ENCODE assay signal across 11 cellular contexts in the genomic region with DNA sequence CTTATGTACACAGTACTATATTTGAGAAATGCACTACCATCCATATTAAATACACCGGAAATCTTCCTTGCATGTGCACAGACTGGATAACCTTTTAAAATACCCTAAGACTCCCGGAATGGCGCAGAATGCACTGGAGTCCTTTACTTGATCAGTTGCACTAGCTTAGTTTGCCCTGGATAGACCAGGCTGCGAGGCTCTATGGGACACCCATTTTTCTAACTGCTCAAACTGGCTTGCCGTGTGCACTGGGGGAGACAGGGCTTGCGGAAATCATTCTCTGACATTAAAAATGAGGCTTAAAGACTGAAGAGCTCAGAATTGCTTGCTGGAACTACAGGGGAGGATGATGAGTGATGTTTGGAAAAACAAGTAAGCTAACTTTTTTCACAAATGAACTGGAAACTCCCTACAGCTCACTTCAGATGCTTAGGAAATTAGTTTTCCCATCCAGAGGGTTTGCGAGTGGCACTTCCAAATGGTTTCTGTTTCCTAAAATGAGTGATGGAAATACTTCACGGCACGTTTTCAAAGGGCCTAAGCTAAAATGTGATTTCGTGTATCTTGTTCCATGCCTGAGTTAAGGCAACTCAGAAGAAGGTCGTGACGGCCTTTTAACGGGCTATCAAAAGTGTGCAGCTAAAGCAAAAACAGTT. TPM values are rescaled to one million over a fixed set of nuclear protein-coding genes. Genes with fewer than 3 reads are reported as not detected.
DNase-seq lines count a peak whose midpoint lies in the region; TF ChIP-seq lines count a peak whose summit lies in the region.
"Had no signal": no experiment of that assay in that cellular context is flagged by ENCODE, and none has a peak within 500 bp of the region (broad histone marks: within the 10 kb centered on the region; RNA-seq: fewer than 3 reads in every experiment).

No MANE protein-coding gene starts in this region.

- H3K4me2 ChIP-seq in GM23248 (ENCODE audit: unreplicated experiment), result no peak overlapping the region

- peak overlapping the region; percentile 87 to 97 (median 94) for H3K27ac ChIP-seq in spleen
- H3K27ac ChIP-seq in GM23248, result no peak overlapping the region
- H3K27ac ChIP-seq: 22Rv1, cardiac muscle cell had no signal

- peak overlapping the region; percentile 92 for H3K27ac Mint-ChIP-seq in T-helper 2 cell treated with Interferon-gamma antibody and Interleukin-4, amounts not matched to agents 5 μg/mL and 100 μg/mL, for 36 hours
- peak overlapping the region; percentile 95 for H3K27ac Mint-ChIP-seq in activated T-helper 2 cell treated with anti-CD3 and anti-CD28 coated beads, Interferon-gamma antibody, Interleukin-2, Interleukin-4, amounts not matched to agents 10 μg/mL and 5 μg/mL and 100 μg/mL, durations not matched to agents 14 hours and 24 hours and 36 hours
- H3K27ac Mint-ChIP-seq in immature natural killer cell, result peak overlapping the region; percentile 80 to 92 (median 90)

- no peaks in the 10 kb centered on the region for H3K27me3 ChIP-seq in spleen (replicated peaks in 1 of 7)
- H3K27me3 ChIP-seq in GM23248 (replicated peaks; ENCODE audit: insufficient read depth), result no peaks in the 10 kb centered on the region
- H3K27me3 ChIP-seq: cardiac muscle cell had no signal

- 65 to 80% (median 71%) methylated on average over 13 of the region's 13 CpGs for WGBS in spleen, 5 donors
- 78 to 81% methylated on average over 13 of the region's 13 CpGs for WGBS in GM23248 (ENCODE audit: low coverage in 1 of 2, low lambda C conversion rate in 2 of 2, missing lambda C conversion rate in 2 of 2), 2 experiments

- intact Hi-C loops in activated T-helper 2 cell treated with anti-CD3 and anti-CD28 coated beads, Interferon-gamma antibody, Interleukin-2, Interleukin-4, amounts not matched to agents 10 μg/mL and 5 μg/mL and 100 μg/mL, durations not matched to agents 14 hours and 24 hours and 36 hours (cut with micrococcal nuclease), result loop anchor here (2.0 to 5.0 kb wide), 5 partner anchors 93 to 351 kb away; no protein-coding TSS in a partner anchor
- intact Hi-C loops in spleen (cut with DNase I; ENCODE audit: low total_unique reads), result no loop called here

- H3K27me3 Mint-ChIP-seq in T-helper 2 cell treated with Interferon-gamma antibody and Interleukin-4, amounts not matched to agents 5 μg/mL and 100 μg/mL, for 36 hours (ENCODE audit: low read depth), result no peaks in the 10 kb centered on the region
- no peaks in the 10 kb centered on the region for H3K27me3 Mint-ChIP-seq in activated T-helper 2 cell treated with anti-CD3 and anti-CD28 coated beads, Interferon-gamma antibody, Interleukin-2, Interleukin-4, amounts not matched to agents 10 μg/mL and 5 μg/mL and 100 μg/mL, durations not matched to agents 14 hours and 24 hours and 36 hours (ENCODE audit: low read depth)
- peaks cover 4 to 9% (median 6%) of the 10 kb centered on the region in 3 donors for H3K27me3 Mint-ChIP-seq in immature natural killer cell (ENCODE audit: low read depth in 3 of 3)

- H4K20me1 ChIP-seq in GM23248 (ENCODE audit: insufficient read depth), result peaks cover 7% of the 10 kb centered on the region; the same call in 1 of the 2 replicates

- no peak for DNase-seq in T-helper 2 cell treated with Interferon-gamma antibody and Interleukin-4, amounts not matched to agents 5 μg/mL and 100 μg/mL, for 36 hours (ENCODE audit: low spot score)
- DNase-seq in T-helper 2 cell, result no peak
- no peak for DNase-seq in activated T-helper 2 cell treated with anti-CD3 and anti-CD28 coated beads, Interferon-gamma antibody, Interleukin-2, Interleukin-4, amounts not matched to agents 10 μg/mL and 5 μg/mL and 100 μg/mL, durations not matched to agents 14 hours and 24 hours and 36 hours (ENCODE audit: low spot score)
- no peak for DNase-seq in immature natural killer cell
- DNase-seq in spleen, result no peak
- no peak for DNase-seq in foreskin melanocyte
- DNase-seq in amniotic stem cell (lab: John Stamatoyannopoulos, UW), result no peak
- no peak for DNase-seq in GM23248
- DNase-seq: activated CD4-positive, CD25-positive, alpha-beta regulatory T cell had no signal

- TF ChIP-seq POLR2A in spleen (IDR thresholded peaks at IDR 0.05), result peak in 1 of 3 donors; percentile 14

- peak overlapping the region; percentile 89 for H3K4me3 Mint-ChIP-seq in T-helper 2 cell treated with Interferon-gamma antibody and Interleukin-4, amounts not matched to agents 5 μg/mL and 100 μg/mL, for 36 hours
- peak overlapping the region; percentile 89 for H3K4me3 Mint-ChIP-seq in activated T-helper 2 cell treated with anti-CD3 and anti-CD28 coated beads, Interferon-gamma antibody, Interleukin-2, Interleukin-4, amounts not matched to agents 10 μg/mL and 5 μg/mL and 100 μg/mL, durations not matched to agents 14 hours and 24 hours and 36 hours (ENCODE audit: low read depth)
- peak overlapping the region; percentile 89 to 96 (median 93) for H3K4me3 Mint-ChIP-seq in immature natural killer cell

- in situ Hi-C loops in GM23248 (cut with MboI), result no loop called here

- H3K9me3 ChIP-seq in spleen (no peaks in the 10 kb centered on the region), GM23248 (ENCODE audit: low read depth) (no peaks in the 10 kb centered on the region)

- H3K9me3 Mint-ChIP-seq in T-helper 2 cell treated with Interferon-gamma antibody and Interleukin-4, amounts not matched to agents 5 μg/mL and 100 μg/mL, for 36 hours, result peaks cover 1% of the 10 kb centered on the region
- peaks cover 2% of the 10 kb centered on the region for H3K9me3 Mint-ChIP-seq in activated T-helper 2 cell treated with anti-CD3 and anti-CD28 coated beads, Interferon-gamma antibody, Interleukin-2, Interleukin-4, amounts not matched to agents 10 μg/mL and 5 μg/mL and 100 μg/mL, durations not matched to agents 14 hours and 24 hours and 36 hours
- no peaks in the 10 kb centered on the region for H3K9me3 Mint-ChIP-seq in immature natural killer cell

- H2AFZ ChIP-seq in GM23248, result no peak overlapping the region

- peaks cover 51% of the 10 kb centered on the region for H3K36me3 Mint-ChIP-seq in T-helper 2 cell treated with Interferon-gamma antibody and Interleukin-4, amounts not matched to agents 5 μg/mL and 100 μg/mL, for 36 hours (ENCODE audit: low read depth)
- peaks cover 61% of the 10 kb centered on the region for H3K36me3 Mint-ChIP-seq in activated T-helper 2 cell treated with anti-CD3 and anti-CD28 coated beads, Interferon-gamma antibody, Interleukin-2, Interleukin-4, amounts not matched to agents 10 μg/mL and 5 μg/mL and 100 μg/mL, durations not matched to agents 14 hours and 24 hours and 36 hours (ENCODE audit: low read depth)
- H3K36me3 Mint-ChIP-seq in immature natural killer cell, result peaks cover 0 to 21% (median 0%) of the 10 kb centered on the region in 3 donors

- H3K36me3 ChIP-seq in spleen (peaks cover 0 to 15% (median 0%) of the 10 kb centered on the region in 6 donors), GM23248 (ENCODE audit: low read depth) (no peaks in the 10 kb centered on the region)
- H3K36me3 ChIP-seq: cardiac muscle cell had no signal

- peaks cover 64% of the 10 kb centered on the region for H3K4me1 Mint-ChIP-seq in T-helper 2 cell treated with Interferon-gamma antibody and Interleukin-4, amounts not matched to agents 5 μg/mL and 100 μg/mL, for 36 hours (ENCODE audit: low read depth)
- H3K4me1 Mint-ChIP-seq in activated T-helper 2 cell treated with anti-CD3 and anti-CD28 coated beads, Interferon-gamma antibody, Interleukin-2, Interleukin-4, amounts not matched to agents 10 μg/mL and 5 μg/mL and 100 μg/mL, durations not matched to agents 14 hours and 24 hours and 36 hours (ENCODE audit: low read depth), result peaks cover 67% of the 10 kb centered on the region
- peaks cover 67 to 76% of the 10 kb centered on the region in 2 donors for H3K4me1 Mint-ChIP-seq in immature natural killer cell

- TF ChIP-seq CTCF in spleen (IDR thresholded peaks at IDR 0.05 in 8 of 11, conservative IDR thresholded peaks at IDR 0.05 in 3 of 11), result no peak

- no peak overlapping the region for H3K9ac ChIP-seq in GM23248

- H3K4me1 ChIP-seq in spleen, result peaks cover 39 to 85% (median 76%) of the 10 kb centered on the region in 6 donors
- peaks cover 14% of the 10 kb centered on the region; the same call in 1 of the 2 replicates for H3K4me1 ChIP-seq in GM23248 (ENCODE audit: insufficient read depth)

- peaks cover 10% of the 10 kb centered on the region; the same call in 1 of the 2 replicates for H3F3A ChIP-seq in GM23248 (ENCODE audit: insufficient read depth)

- peak overlapping the region; percentile 70 to 96 (median 81) for H3K4me3 ChIP-seq in spleen
- H3K4me3 ChIP-seq in GM23248, result no peak overlapping the region
- H3K4me3 ChIP-seq: cardiac muscle cell had no signal

- H3K79me2 ChIP-seq in GM23248 (ENCODE audit: insufficient read depth), result peaks cover 72% of the 10 kb centered on the region

- no peaks in the 10 kb centered on the region for H3K9me2 ChIP-seq in GM23248 (ENCODE audit: insufficient read depth)

RNA-seq across cellular contexts. Expression of a gene that starts 2.7 kb away (rescaled TPM):
- total RNA-seq in activated T-helper 2 cell treated with anti-CD3 and anti-CD28 coated beads, Interferon-gamma antibody, Interleukin-2, Interleukin-4, amounts not matched to agents 10 μg/mL and 5 μg/mL and 100 μg/mL, durations not matched to agents 14 hours and 24 hours and 36 hours, result 72.4 and 73.9 TPM in 2 replicates
- polyA plus RNA-seq in immature natural killer cell (10 to 100 TPM; 10.7 to 22.1 (median 16.2) TPM), spleen (10 to 100 TPM; 21.5 to 32.1 (median 30.0) TPM), GM23248 (2016; fragmentation: Nextera tagmentation; extraction: Ambion mirVana) (5.1 and 5.7 TPM in 2 replicates)
- total RNA-seq in spleen, result 100 to 1,000 TPM in 2 of 7 donors, 10 to 100 TPM in 5; 50.3 to 106 (median 82.9) TPM
- 13.9 and 25.2 TPM in 2 replicates for total RNA-seq in GM23248 (2014; rRNA removed; shearing (Covaris generic))
